Comparison of ENCODE assay signal across 1 cellular context in the genomic region with DNA sequence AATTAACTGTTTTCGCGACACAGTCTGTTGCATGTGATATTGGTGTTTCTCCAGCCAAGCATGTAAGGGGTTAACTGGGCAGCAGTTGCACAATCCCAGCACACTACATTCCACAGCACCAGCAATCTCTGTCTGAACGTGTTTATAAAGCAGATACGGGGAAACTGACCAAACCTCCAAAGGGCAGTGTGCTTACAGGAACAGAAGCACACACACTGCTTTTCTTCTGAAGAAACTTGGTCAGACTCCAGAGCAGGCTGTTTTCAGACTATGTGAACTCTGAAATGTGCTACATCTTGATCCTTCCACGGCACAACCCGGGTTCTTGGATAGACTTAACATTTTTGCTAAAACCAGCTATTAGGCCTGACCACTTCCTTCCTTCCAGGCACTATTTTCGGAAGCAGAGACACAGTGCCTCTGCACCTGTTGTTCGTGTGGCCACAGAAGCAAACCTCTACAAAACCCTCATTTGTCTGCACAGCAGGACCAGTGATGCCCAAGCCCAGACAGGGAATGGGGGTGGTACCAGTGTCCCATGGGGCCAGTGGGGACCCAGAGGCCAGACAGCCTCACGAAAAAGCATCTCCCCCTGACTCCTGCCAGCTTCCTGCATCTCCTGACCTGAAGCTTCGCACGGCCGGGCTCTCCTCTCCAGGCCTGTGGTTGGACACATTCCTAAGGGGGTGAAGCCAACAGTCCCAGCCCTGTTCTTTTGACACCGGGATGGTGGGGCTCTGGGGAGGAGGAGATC.
TF ChIP-seq lines count a peak whose summit lies in the region.

No MANE protein-coding gene starts in this region.

TF ChIP-seq in GM23338, 12 proteins besides CTCF, POLR2A, EP300 and RAD21 (continued from another document):
- TF ChIP-seq, protein P1, sequence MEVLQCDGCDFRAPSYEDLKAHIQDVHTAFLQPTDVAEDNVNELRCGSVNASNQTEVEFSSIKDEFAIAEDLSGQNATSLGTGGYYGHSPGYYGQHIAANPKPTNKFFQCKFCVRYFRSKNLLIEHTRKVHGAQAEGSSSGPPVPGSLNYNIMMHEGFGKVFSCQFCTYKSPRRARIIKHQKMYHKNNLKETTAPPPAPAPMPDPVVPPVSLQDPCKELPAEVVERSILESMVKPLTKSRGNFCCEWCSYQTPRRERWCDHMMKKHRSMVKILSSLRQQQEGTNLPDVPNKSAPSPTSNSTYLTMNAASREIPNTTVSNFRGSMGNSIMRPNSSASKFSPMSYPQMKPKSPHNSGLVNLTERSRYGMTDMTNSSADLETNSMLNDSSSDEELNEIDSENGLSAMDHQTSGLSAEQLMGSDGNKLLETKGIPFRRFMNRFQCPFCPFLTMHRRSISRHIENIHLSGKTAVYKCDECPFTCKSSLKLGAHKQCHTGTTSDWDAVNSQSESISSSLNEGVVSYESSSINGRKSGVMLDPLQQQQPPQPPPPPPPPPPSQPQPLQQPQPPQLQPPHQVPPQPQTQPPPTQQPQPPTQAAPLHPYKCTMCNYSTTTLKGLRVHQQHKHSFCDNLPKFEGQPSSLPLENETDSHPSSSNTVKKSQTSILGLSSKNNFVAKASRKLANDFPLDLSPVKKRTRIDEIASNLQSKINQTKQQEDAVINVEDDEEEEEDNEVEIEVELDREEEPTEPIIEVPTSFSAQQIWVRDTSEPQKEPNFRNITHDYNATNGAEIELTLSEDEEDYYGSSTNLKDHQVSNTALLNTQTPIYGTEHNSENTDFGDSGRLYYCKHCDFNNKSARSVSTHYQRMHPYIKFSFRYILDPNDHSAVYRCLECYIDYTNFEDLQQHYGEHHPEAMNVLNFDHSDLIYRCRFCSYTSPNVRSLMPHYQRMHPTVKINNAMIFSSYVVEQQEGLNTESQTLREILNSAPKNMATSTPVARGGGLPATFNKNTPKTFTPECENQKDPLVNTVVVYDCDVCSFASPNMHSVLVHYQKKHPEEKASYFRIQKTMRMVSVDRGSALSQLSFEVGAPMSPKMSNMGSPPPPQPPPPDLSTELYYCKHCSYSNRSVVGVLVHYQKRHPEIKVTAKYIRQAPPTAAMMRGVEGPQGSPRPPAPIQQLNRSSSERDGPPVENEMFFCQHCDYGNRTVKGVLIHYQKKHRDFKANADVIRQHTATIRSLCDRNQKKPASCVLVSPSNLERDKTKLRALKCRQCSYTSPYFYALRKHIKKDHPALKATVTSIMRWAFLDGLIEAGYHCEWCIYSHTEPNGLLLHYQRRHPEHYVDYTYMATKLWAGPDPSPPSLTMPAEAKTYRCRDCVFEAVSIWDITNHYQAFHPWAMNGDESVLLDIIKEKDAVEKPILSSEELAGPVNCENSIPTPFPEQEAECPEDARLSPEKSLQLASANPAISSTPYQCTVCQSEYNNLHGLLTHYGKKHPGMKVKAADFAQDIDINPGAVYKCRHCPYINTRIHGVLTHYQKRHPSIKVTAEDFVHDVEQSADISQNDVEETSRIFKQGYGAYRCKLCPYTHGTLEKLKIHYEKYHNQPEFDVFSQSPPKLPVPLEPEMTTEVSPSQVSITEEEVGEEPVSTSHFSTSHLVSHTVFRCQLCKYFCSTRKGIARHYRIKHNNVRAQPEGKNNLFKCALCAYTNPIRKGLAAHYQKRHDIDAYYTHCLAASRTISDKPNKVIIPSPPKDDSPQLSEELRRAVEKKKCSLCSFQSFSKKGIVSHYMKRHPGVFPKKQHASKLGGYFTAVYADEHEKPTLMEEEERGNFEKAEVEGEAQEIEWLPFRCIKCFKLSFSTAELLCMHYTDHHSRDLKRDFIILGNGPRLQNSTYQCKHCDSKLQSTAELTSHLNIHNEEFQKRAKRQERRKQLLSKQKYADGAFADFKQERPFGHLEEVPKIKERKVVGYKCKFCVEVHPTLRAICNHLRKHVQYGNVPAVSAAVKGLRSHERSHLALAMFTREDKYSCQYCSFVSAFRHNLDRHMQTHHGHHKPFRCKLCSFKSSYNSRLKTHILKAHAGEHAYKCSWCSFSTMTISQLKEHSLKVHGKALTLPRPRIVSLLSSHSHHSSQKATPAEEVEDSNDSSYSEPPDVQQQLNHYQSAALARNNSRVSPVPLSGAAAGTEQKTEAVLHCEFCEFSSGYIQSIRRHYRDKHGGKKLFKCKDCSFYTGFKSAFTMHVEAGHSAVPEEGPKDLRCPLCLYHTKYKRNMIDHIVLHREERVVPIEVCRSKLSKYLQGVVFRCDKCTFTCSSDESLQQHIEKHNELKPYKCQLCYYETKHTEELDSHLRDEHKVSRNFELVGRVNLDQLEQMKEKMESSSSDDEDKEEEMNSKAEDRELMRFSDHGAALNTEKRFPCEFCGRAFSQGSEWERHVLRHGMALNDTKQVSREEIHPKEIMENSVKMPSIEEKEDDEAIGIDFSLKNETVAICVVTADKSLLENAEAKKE (CRISPR knock-in tag; IDR thresholded peaks at IDR 0.05) = no peak
- TF ChIP-seq JUNB (IDR thresholded peaks at IDR 0.05; ENCODE audit: unreplicated experiment) = no peak
